1 cellular context compared by ENCODE assay signal in genomic region chr5:10913846-10914245, GRCh38.
TF ChIP-seq lines count a peak whose summit lies in the region.

No MANE protein-coding gene starts in this region.

TF ChIP-seq in GM12878, 131 proteins besides CTCF, POLR2A, EP300 and RAD21 (continued from another document):
- TF ChIP-seq NKRF (conservative IDR thresholded peaks at IDR 0.05): no peak
- TF ChIP-seq DPF2 (IDR thresholded peaks at IDR 0.05): no peak
TF ChIP-seq in GM12878: peak in this region for 0.
